In the genomic region with DNA sequence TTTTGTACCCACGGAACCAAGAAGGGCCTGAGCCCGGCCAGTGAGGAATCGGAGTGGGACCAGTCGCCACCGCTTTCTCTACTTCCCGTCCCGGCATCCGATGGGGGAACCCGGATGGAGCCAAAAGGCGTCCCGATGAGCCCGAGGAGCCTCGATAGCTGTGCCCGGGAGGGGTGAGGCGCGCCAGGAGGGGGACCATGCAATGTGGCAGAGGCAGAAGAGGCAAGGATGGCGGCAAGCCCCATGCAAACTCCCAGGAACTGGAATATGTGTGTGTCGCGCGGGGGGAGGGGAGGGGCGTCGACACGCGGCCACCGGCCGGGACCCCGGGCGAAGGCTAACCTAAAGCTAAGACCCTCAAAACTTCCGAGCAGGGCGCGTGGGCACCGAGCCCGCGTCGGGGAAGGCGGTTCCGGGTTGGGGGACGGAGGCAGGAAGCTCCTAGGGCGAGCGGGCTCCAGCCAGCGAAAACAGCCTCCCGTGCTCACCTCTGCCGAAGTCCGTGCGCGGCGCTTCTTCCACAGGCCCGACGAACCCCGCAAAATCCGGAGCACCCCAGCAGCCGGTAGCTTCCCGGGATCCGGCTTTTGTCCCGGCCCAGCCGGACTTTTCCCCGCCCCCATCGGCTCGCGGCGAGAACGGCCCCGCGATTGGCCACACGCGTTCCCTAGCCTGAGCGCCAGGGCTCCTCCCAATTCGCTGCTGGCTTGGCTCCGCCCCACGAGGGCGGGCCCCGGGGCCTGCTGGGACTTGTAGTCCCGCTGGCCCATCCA, we compare ENCODE assay signal across 8 cellular contexts. TPM values are rescaled to one million over a fixed set of nuclear protein-coding genes. Genes with fewer than 3 reads are reported as not detected.
DNase-seq lines count a peak whose midpoint lies in the region; ATAC-seq and TF ChIP-seq lines count a peak whose summit lies in the region.

A gene (minus strand): TSS at position 560 of the 773 bp plus-strand sequence. CDS start 5,078 bp downstream, outside the sequence.

- peaks cover 34% of the 10 kb centered on the region for H3K4me1 ChIP-seq in PC-3 (ENCODE audit: insufficient read depth, low read length)
- peaks cover 18 to 28% of the 10 kb centered on the region in 2 donors for H3K4me1 ChIP-seq in mucosa of rectum (ENCODE audit: control insufficient read depth in 2 of 2, insufficient read depth in 2 of 2, low read length in 2 of 2)

- H3K9me2 ChIP-seq in PC-3 (replicated peaks; ENCODE audit: low read length) = no peaks in the 10 kb centered on the region

- peaks cover 32% of the 10 kb centered on the region for H4K20me1 ChIP-seq in PC-3 (ENCODE audit: low read length)

- DNase-seq in D341Med (ENCODE audit: low spot score) (peak; percentile 99), HuH-7.5 (ENCODE audit: low spot score) (peak; percentile 86), PC-3 (peak; percentile 98), activated T-cell treated with anti-CD3 and anti-CD28 coated beads for 48 hours (ENCODE audit: low read depth) (peak; percentile 99), epithelial cell of proximal tubule (ENCODE audit: low read depth) (no peak)
- peak; percentile 97 for DNase-seq in stimulated activated CD8-positive, alpha-beta memory T cell treated with anti-CD3 and anti-CD28 coated beads, Interleukin-4, amount 100 ng/mL, for 48 hours

- H3K9me3 ChIP-seq in PC-3 (ENCODE audit: low read length) (no peaks in the 10 kb centered on the region), mucosa of rectum (ENCODE audit: control insufficient read depth in 2 of 2, low read length in 2 of 2) (no peaks in the 10 kb centered on the region)

- TF ChIP-seq CTCF in PC-3 (conservative IDR thresholded peaks at IDR 0.05; ENCODE audit: low read depth, low read length) (no peak), epithelial cell of proximal tubule (conservative IDR thresholded peaks at IDR 0.05; ENCODE audit: low read depth, low read length) (no peak)

- peak within 1 kb of the TSS; percentile 97 for H2AFZ ChIP-seq in PC-3 (ENCODE audit: low read length)

- H3K4me3 ChIP-seq in PC-3 (ENCODE audit: low read length) (peak within 1 kb of the TSS; percentile 93), epithelial cell of proximal tubule (ENCODE audit: low read depth, low read length) (peak within 1 kb of the TSS; percentile 97), mucosa of rectum (ENCODE audit: low read length in 2 of 2) (peak within 1 kb of the TSS; percentile 91 to 99)

- H3K36me3 ChIP-seq in PC-3 (ENCODE audit: low read depth, low read length) (peaks cover under 1% of the 10 kb centered on the region; the same call in 1 of the 2 replicates), mucosa of rectum (ENCODE audit: control insufficient read depth in 2 of 2, insufficient read depth in 2 of 2, low read length in 2 of 2) (peaks cover 0 to under 1% of the 10 kb centered on the region in 2 donors)

- CTCF ChIA-PET in PC-3 (lab: Charles Lee) = interaction anchor here (0.6 to 0.7 kb wide), 2 partner anchors 91 to 227 kb away, joined by 3 to 8 read pairs; no protein-coding TSS in a partner anchor

- H3K79me2 ChIP-seq in PC-3 (ENCODE audit: low read length) = peaks cover 52% of the 10 kb centered on the region

- peak within 1 kb of the TSS; percentile 80 for H3K27ac ChIP-seq in PC-3 (ENCODE audit: low read length)
- H3K27ac ChIP-seq in mucosa of rectum (ENCODE audit: low read depth in 2 of 2, low read length in 2 of 2) = peak within 1 kb of the TSS; percentile 77 to 88

- BruUV-seq in PC-3 (replicated peaks; lab: Mats Ljungman, UMichigan) = TSS peak; percentile 72

- H3K4me2 ChIP-seq in PC-3 (ENCODE audit: low read length) = peak within 1 kb of the TSS; percentile 96

- peak within 1 kb of the TSS; percentile 91 for H3K9ac ChIP-seq in PC-3 (ENCODE audit: low read length)
- H3K9ac ChIP-seq in mucosa of rectum (ENCODE audit: low read depth in 1 of 2, low read length in 2 of 2) = peak within 1 kb of the TSS; percentile 85

- peak; percentile 86 for ATAC-seq in GM21515 (IDR thresholded peaks at IDR 0.05; ENCODE audit: unreplicated experiment)
- peak; percentile 90 for ATAC-seq in PC-3

- intact Hi-C loops in PC-3 (cut with micrococcal nuclease) = no loop called here

- H3K27me3 ChIP-seq in PC-3 (ENCODE audit: low read length) = no peaks in the 10 kb centered on the region
- no peaks in the 10 kb centered on the region for H3K27me3 ChIP-seq in mucosa of rectum (ENCODE audit: control insufficient read depth in 2 of 2, insufficient read depth in 2 of 2, low read length in 2 of 2)

- POLR2A ChIA-PET in PC-3 (lab: Charles Lee; ENCODE audit: unreplicated experiment) = interaction anchor here (0.6 kb wide), 1 partner anchor 19 kb away, joined by 3 read pairs; no protein-coding TSS in a partner anchor

- H3F3A ChIP-seq in PC-3 (ENCODE audit: low read length, unreplicated experiment) = no peaks in the 10 kb centered on the region

RNA-seq across cellular contexts. Expression of the gene that starts here (rescaled TPM):
- 110 and 114 TPM in 2 replicates for total RNA-seq in PC-3 (2014; rRNA removed)
- 193 and 311 TPM in 2 replicates for total RNA-seq in epithelial cell of proximal tubule
